13 cellular contexts compared by ENCODE assay signal in genomic region chr6:15522427-15522826, GRCh38.
A peak's percentile ranks its signal among the peaks of the same experiment; 100 is the strongest.
DNase-seq lines count a peak whose midpoint lies in the region; ATAC-seq, FAIRE-seq and TF ChIP-seq lines count a peak whose summit lies in the region.
"Had no signal": no experiment of that assay in that cellular context is flagged by ENCODE, and none has a peak within 500 bp of the region (broad histone marks: within the 10 kb centered on the region; RNA-seq: fewer than 3 reads in every experiment).

No MANE protein-coding gene starts in this region.

- H3K4me3 ChIP-seq in GM12878: no peak overlapping the region
- H3K4me3 ChIP-seq: tibial nerve had no signal

- FAIRE-seq in GM12878 (lab: Jason Lieb, UNC): no peak

- H3K27me3 Mint-ChIP-seq in CD4-positive, alpha-beta T cell: no peaks in the 10 kb centered on the region
- no peaks in the 10 kb centered on the region for H3K27me3 Mint-ChIP-seq in naive thymus-derived CD8-positive, alpha-beta T cell

- in situ Hi-C loops in GM12878 (cut with MboI): no loop called here
- in situ Hi-C loops in GM13977 (cut with MboI; ENCODE audit: low pct_unique_long_range_greater_than_20kb, low sequenced_read_pairs, unreplicated experiment): no loop called here

- H3K9me3 ChIP-seq in CD4-positive, alpha-beta T cell (ENCODE audit: control insufficient read depth, low read length): no peaks in the 10 kb centered on the region
- H3K9me3 ChIP-seq in GM12878 (replicated peaks; ENCODE audit: control insufficient read depth, insufficient read depth, low read length): no peaks in the 10 kb centered on the region
- H3K9me3 ChIP-seq: tibial nerve had no signal

- no peak for ATAC-seq in CD4-positive, alpha-beta T cell (ENCODE audit: poor library complexity)
- ATAC-seq in HG02610 (IDR thresholded peaks at IDR 0.05; ENCODE audit: unreplicated experiment) (peak; percentile 31), GM12878 (peak; percentile 64), left colon (no peak)
- no peak for ATAC-seq in naive thymus-derived CD8-positive, alpha-beta T cell

- H3K9ac ChIP-seq in GM12878 (ENCODE audit: control insufficient read depth, insufficient read depth, low read length): no peak overlapping the region

- no peak overlapping the region for H3K27ac ChIP-seq in CD4-positive, alpha-beta T cell (ENCODE audit: low read depth, low read length)
- H3K27ac ChIP-seq in GM12878 (ENCODE audit: control insufficient read depth, insufficient read depth): no peak overlapping the region

- CTCF ChIA-PET in CD4-positive, alpha-beta T cell (lab: Charles Lee): no interaction called here
- CTCF ChIA-PET in GM12878 (lab: Yijun Ruan, JAX): interaction anchor here (0.6 to 6.0 kb wide), 4 partner anchors 96 to 683 kb away, joined by 3 to 50 read pairs (median 6); no protein-coding TSS in a partner anchor
- CTCF ChIA-PET in GM10248 (lab: Yijun Ruan, JAX): interaction anchor here (1.0 to 1.3 kb wide), 2 partner anchors 8 to 21 kb away, joined by 3 to 4 read pairs; no protein-coding TSS in a partner anchor

- peak overlapping the region; percentile 42 for H3K27ac Mint-ChIP-seq in CD4-positive, alpha-beta T cell
- H3K27ac Mint-ChIP-seq in naive thymus-derived CD8-positive, alpha-beta T cell: peak overlapping the region in 9 of 10 donors; percentile 11 to 65 (median 48)

- intact Hi-C loops in CD4-positive, alpha-beta T cell (cut with DNase I, micrococcal nuclease): no loop called here
- intact Hi-C loops in GM12878 (cut with micrococcal nuclease; ENCODE audit: unreplicated experiment): no loop called here
- intact Hi-C loops in left colon (cut with DNase I, micrococcal nuclease): no loop called here

- RAD21 ChIA-PET in GM12878 (lab: Charles Lee; ENCODE audit: unreplicated experiment): interaction anchor here (0.8 to 2.3 kb wide), 3 partner anchors 92 to 101 kb away, joined by 3 to 11 read pairs (median 9); no protein-coding TSS in a partner anchor

- no peak overlapping the region for H2AFZ ChIP-seq in GM12878 (ENCODE audit: control insufficient read depth, low read depth, low read length)

- SMC1A ChIA-PET in GM12878 (lab: Charles Lee; ENCODE audit: uncharacterized antibody, unreplicated experiment): interaction anchor here (0.6 to 2.1 kb wide), 10 partner anchors 12 to 684 kb away, joined by 3 to 8 read pairs (median 4); no protein-coding TSS in a partner anchor

- peaks cover 20% of the 10 kb centered on the region for H3K4me1 Mint-ChIP-seq in CD4-positive, alpha-beta T cell (ENCODE audit: low read depth)
- peaks cover 15 to 20% (median 16%) of the 10 kb centered on the region in 4 donors for H3K4me1 Mint-ChIP-seq in naive thymus-derived CD8-positive, alpha-beta T cell

- peaks cover 100% of the 10 kb centered on the region for H3K36me3 Mint-ChIP-seq in CD4-positive, alpha-beta T cell (ENCODE audit: low read depth)
- peaks cover 22 to 93% (median 53%) of the 10 kb centered on the region in 3 donors for H3K36me3 Mint-ChIP-seq in naive thymus-derived CD8-positive, alpha-beta T cell

- TF ChIP-seq CTCF in CD4-positive, alpha-beta T cell (IDR thresholded peaks at IDR 0.05): no peak
- TF ChIP-seq CTCF in GM12878 (IDR thresholded peaks at IDR 0.05 in 2 of 3, conservative IDR thresholded peaks at IDR 0.05 in 1 of 3; ENCODE audit: control insufficient read depth in 2 of 3, extremely low read depth in 1 of 3, insufficient read depth in 1 of 3, low read depth in 3 of 3, low read length in 3 of 3): no peak
- no peak for TF ChIP-seq CTCF in GM13977 (IDR thresholded peaks at IDR 0.05; ENCODE audit: extremely low read depth, insufficient read depth, missing control alignments)
- no peak for TF ChIP-seq CTCF in GM10248 (IDR thresholded peaks at IDR 0.05; ENCODE audit: control extremely low read depth, extremely low read depth, low read depth, missing control alignments)

- BruUV-seq in GM12878 (replicated peaks; lab: Mats Ljungman, UMichigan): no TSS peak

- POLR2A ChIA-PET in CD4-positive, alpha-beta T cell (lab: Charles Lee): no interaction called here
- POLR2A ChIA-PET in GM12878 (lab: Charles Lee): no interaction called here
- POLR2A ChIA-PET in naive thymus-derived CD8-positive, alpha-beta T cell (lab: Charles Lee): no interaction called here
- POLR2A ChIA-PET in GM10248 (lab: Yijun Ruan, JAX): no interaction called here

- H3K79me2 ChIP-seq in GM12878 (ENCODE audit: control insufficient read depth, insufficient read depth, low read length): no peaks in the 10 kb centered on the region

- H3K4me1 ChIP-seq in GM12878 (ENCODE audit: control insufficient read depth, insufficient read depth, low read length): no peaks in the 10 kb centered on the region

- H3K27me3 ChIP-seq in CD4-positive, alpha-beta T cell (ENCODE audit: control insufficient read depth, insufficient read depth, low read length): no peaks in the 10 kb centered on the region
- H3K27me3 ChIP-seq in GM12878 (replicated peaks in 1 of 2; ENCODE audit: control insufficient read depth in 2 of 2, insufficient read depth in 2 of 2, low read length in 1 of 2): no peaks in the 10 kb centered on the region
- H3K27me3 ChIP-seq: tibial nerve had no signal

- no peak overlapping the region for H3K4me3 Mint-ChIP-seq in CD4-positive, alpha-beta T cell
- H3K4me3 Mint-ChIP-seq in naive thymus-derived CD8-positive, alpha-beta T cell: no peak overlapping the region
- H3K4me3 Mint-ChIP-seq: neural crest cell had no signal

- no peak for TF ChIP-seq EP300 in GM12878 (IDR thresholded peaks at IDR 0.05; ENCODE audit: borderline replicate concordance in 1 of 2, control insufficient read depth in 1 of 2, low read depth in 2 of 2, low read length in 2 of 2)

- no peak overlapping the region for H3K4me2 ChIP-seq in GM12878 (ENCODE audit: control insufficient read depth, insufficient read depth)

- 47% methylated on average over 6 of the region's 6 CpGs for WGBS in GM12878 (ENCODE audit: insufficient coverage, insufficient replicate concordance, low lambda C conversion rate, missing lambda C conversion rate)

- no peak for TF ChIP-seq POLR2A in GM12878 (IDR thresholded peaks at IDR 0.05; ENCODE audit: low read depth, low read length)

- no peaks in the 10 kb centered on the region for H4K20me1 ChIP-seq in GM12878 (ENCODE audit: control insufficient read depth, insufficient read depth)

- peaks cover 14 to 24% of the 10 kb centered on the region in 2 experiments for H3K36me3 ChIP-seq in GM12878 (ENCODE audit: control insufficient read depth in 2 of 2, insufficient read depth in 2 of 2, low read length in 1 of 2)

- H3K9me3 Mint-ChIP-seq in CD4-positive, alpha-beta T cell: no peaks in the 10 kb centered on the region
- H3K9me3 Mint-ChIP-seq in naive thymus-derived CD8-positive, alpha-beta T cell: peaks cover 0 to 2% (median 0%) of the 10 kb centered on the region in 9 donors

- no peak for DNase-seq in CD4-positive, alpha-beta T cell
- DNase-seq in GM12878 (ENCODE audit: low read depth, low spot score) (no peak), left colon (no peak), GM13977 (ENCODE audit: low spot score) (no peak), GM10248 (ENCODE audit: extremely low spot score) (no peak), NCI-H1694 (lab: John Stamatoyannopoulos, UW) (no peak)
- no peak for DNase-seq in naive thymus-derived CD8-positive, alpha-beta T cell
- DNase-seq: effector CD4-positive, alpha-beta T cell; Karpas-422; stimulated activated CD4-positive, alpha-beta T cell treated with anti-CD3 and anti-CD28 coated beads, Interleukin-4, amount 100 ng/mL, for 24 hours had no signal

- TF ChIP-seq RAD21 in GM12878 (IDR thresholded peaks at IDR 0.05; ENCODE audit: insufficient read depth, low read depth, low read length): no peak

TF ChIP-seq in GM12878, 131 proteins besides CTCF, POLR2A, EP300 and RAD21 (continues in another document):
- TF ChIP-seq, protein P1, sequence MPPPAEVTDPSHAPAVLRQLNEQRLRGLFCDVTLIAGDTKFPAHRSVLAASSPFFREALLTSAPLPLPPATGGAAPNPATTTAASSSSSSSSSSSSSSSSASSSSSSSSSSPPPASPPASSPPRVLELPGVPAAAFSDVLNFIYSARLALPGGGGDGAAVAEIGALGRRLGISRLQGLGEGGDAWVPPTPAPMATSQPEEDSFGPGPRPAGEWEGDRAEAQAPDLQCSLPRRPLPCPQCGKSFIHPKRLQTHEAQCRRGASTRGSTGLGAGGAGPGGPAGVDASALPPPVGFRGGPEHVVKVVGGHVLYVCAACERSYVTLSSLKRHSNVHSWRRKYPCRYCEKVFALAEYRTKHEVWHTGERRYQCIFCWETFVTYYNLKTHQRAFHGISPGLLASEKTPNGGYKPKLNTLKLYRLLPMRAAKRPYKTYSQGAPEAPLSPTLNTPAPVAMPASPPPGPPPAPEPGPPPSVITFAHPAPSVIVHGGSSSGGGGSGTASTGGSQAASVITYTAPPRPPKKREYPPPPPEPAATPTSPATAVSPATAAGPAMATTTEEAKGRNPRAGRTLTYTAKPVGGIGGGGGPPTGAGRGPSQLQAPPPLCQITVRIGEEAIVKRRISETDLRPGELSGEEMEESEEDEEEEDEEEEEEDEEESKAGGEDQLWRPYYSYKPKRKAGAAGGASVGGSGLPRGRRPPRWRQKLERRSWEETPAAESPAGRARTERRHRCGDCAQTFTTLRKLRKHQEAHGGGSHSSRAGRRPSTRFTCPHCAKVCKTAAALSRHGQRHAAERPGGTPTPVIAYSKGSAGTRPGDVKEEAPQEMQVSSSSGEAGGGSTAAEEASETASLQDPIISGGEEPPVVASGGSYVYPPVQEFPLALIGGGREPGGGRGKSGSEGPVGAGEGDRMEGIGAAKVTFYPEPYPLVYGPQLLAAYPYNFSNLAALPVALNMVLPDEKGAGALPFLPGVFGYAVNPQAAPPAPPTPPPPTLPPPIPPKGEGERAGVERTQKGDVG (CRISPR knock-in tag; IDR thresholded peaks at IDR 0.05): no peak
- TF ChIP-seq, protein P2, sequence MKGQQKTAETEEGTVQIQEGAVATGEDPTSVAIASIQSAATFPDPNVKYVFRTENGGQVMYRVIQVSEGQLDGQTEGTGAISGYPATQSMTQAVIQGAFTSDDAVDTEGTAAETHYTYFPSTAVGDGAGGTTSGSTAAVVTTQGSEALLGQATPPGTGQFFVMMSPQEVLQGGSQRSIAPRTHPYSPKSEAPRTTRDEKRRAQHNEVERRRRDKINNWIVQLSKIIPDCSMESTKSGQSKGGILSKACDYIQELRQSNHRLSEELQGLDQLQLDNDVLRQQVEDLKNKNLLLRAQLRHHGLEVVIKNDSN (IDR thresholded peaks at IDR 0.05; ENCODE audit: borderline replicate concordance, extremely low read length, insufficient read depth, low read depth, low read length): no peak
- TF ChIP-seq CHD1 (IDR thresholded peaks at IDR 0.05; ENCODE audit: low read depth, low read length) (no peak), MTA2 (IDR thresholded peaks at IDR 0.05; ENCODE audit: low read depth) (0 out of 2 replicates have a peak, but pooled peaks have one; percentile 14), PAX8 (IDR thresholded peaks at IDR 0.05) (no peak)

Comparison
In these comparisons a context has a peak if more than half of its experiments do, and no peak if none do; other contexts are left out.
1. ATAC-seq: peak in HG02610 (single experiment) and GM12878 (single experiment); none in CD4-positive, alpha-beta T cell (single experiment), naive thymus-derived CD8-positive, alpha-beta T cell (0 of 2) and left colon (single experiment).